Comparison of ENCODE assay signal across 19 cellular contexts in the genomic region with DNA sequence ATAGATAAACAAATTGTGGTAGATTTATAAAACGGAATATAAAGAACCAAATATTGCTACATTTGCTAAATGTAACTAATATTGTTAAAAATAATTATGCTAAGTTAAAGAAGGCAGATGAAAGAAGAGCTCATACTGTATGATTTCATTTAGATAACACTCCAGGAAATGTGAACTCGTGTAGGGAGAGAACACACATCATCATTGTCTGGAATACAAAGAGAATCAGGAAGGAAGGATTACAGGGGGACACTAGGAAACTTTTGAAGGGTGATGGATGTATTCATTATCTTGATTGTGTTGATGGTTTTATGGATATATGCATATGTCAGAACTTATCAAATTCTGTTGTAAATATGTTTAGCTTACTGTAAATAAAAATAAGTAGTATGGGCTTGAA.
A peak's percentile ranks its signal among the peaks of the same experiment; 100 is the strongest.
DNase-seq lines count a peak whose midpoint lies in the region; ATAC-seq, FAIRE-seq and TF ChIP-seq lines count a peak whose summit lies in the region.
"Had no signal": no experiment of that assay in that cellular context is flagged by ENCODE, and none has a peak within 500 bp of the region (broad histone marks: within the 10 kb centered on the region; RNA-seq: fewer than 3 reads in every experiment).

No MANE protein-coding gene starts in this region.

- TF ChIP-seq EP300 in suprapubic skin (IDR thresholded peaks at IDR 0.05) = no peak

- H3K4me3 ChIP-seq in OCI-LY1 (ENCODE audit: low read depth, low read length, poor library complexity, severe bottlenecking) (peak overlapping the region; percentile 43), small intestine (ENCODE audit: low read depth in 1 of 2, low read length in 2 of 2) (no peak overlapping the region), suprapubic skin (no peak overlapping the region)
- H3K4me3 ChIP-seq in CD8-positive, alpha-beta T cell (ENCODE audit: low read depth, low read length) = no peak overlapping the region
- H3K4me3 ChIP-seq: MG63, Peyer's patch had no signal

- H3K9me2 ChIP-seq in OCI-LY1 (ENCODE audit: low read depth, low read length) = no peaks in the 10 kb centered on the region

- H3K79me2 ChIP-seq in OCI-LY1 (ENCODE audit: insufficient read depth, low read length) = no peaks in the 10 kb centered on the region

- H3K36me3 Mint-ChIP-seq in CD8-positive, alpha-beta T cell = no peaks in the 10 kb centered on the region

- H2AFZ ChIP-seq in OCI-LY1 (ENCODE audit: low read length) = peak overlapping the region; percentile 22; the same call in 1 of the 2 replicates

- TF ChIP-seq CTCF in OCI-LY1 (IDR thresholded peaks at IDR 0.05; ENCODE audit: low read length) (no peak), suprapubic skin (IDR thresholded peaks at IDR 0.05) (no peak)
- no peak for TF ChIP-seq CTCF in CD8-positive, alpha-beta T cell (IDR thresholded peaks at IDR 0.05)

- intact Hi-C loops in CD8-positive, alpha-beta T cell (cut with DNase I, micrococcal nuclease) = no loop called here

- no peaks in the 10 kb centered on the region for H3F3A ChIP-seq in OCI-LY1 (ENCODE audit: insufficient read depth, low read length)

- no peaks in the 10 kb centered on the region for H3K27me3 Mint-ChIP-seq in CD8-positive, alpha-beta T cell (ENCODE audit: low read depth)

- no peak for TF ChIP-seq POLR2A in suprapubic skin (IDR thresholded peaks at IDR 0.05)

- FAIRE-seq in small intestine (lab: Jason Lieb, UNC) = peak; percentile 47
- FAIRE-seq: H54, HepG2 had no signal

- peak overlapping the region; percentile 87 for H3K27ac ChIP-seq in OCI-LY1 (ENCODE audit: low read depth, low read length, poor library complexity, severe bottlenecking)
- no peak overlapping the region for H3K27ac ChIP-seq in small intestine (ENCODE audit: low read depth in 1 of 2, low read length in 1 of 2)
- no peak overlapping the region for H3K27ac ChIP-seq in suprapubic skin
- no peak overlapping the region for H3K27ac ChIP-seq in CD8-positive, alpha-beta T cell (ENCODE audit: low read depth, low read length)
- H3K27ac ChIP-seq: C4-2B, Peyer's patch had no signal

- peak overlapping the region; percentile 65 for H3K4me2 ChIP-seq in OCI-LY1 (ENCODE audit: low read length)

- no peak for ATAC-seq in CD8-positive, alpha-beta T cell
- ATAC-seq: HepG2, Right ventricle myocardium inferior had no signal

- H3K9me3 ChIP-seq in OCI-LY1 (ENCODE audit: low read length) (no peaks in the 10 kb centered on the region), small intestine (ENCODE audit: control insufficient read depth, low read depth) (no peaks in the 10 kb centered on the region), suprapubic skin (no peaks in the 10 kb centered on the region)
- no peaks in the 10 kb centered on the region for H3K9me3 ChIP-seq in CD8-positive, alpha-beta T cell (ENCODE audit: low read length)
- H3K9me3 ChIP-seq: Peyer's patch had no signal

- H3K27ac Mint-ChIP-seq in CD8-positive, alpha-beta T cell = no peak overlapping the region
- H3K27ac Mint-ChIP-seq: HFFc6 had no signal

- H3K9me3 Mint-ChIP-seq in CD8-positive, alpha-beta T cell = no peaks in the 10 kb centered on the region
- H3K9me3 Mint-ChIP-seq: HFFc6 had no signal

- WGBS in small intestine, 3 donors = 42 to 56% (median 54%) methylated on average over 2 of the region's 2 CpGs
- 68% methylated on average over 2 of the region's 2 CpGs for WGBS in suprapubic skin

- H3K36me3 ChIP-seq in OCI-LY1 (ENCODE audit: insufficient read depth, low read length) (no peaks in the 10 kb centered on the region), small intestine (ENCODE audit: control insufficient read depth in 2 of 2, insufficient read depth in 2 of 2, low read length in 2 of 2) (no peaks in the 10 kb centered on the region), suprapubic skin (no peaks in the 10 kb centered on the region)
- no peaks in the 10 kb centered on the region for H3K36me3 ChIP-seq in CD8-positive, alpha-beta T cell (ENCODE audit: insufficient read depth, low read length)
- H3K36me3 ChIP-seq: MG63, Peyer's patch had no signal

- H4K20me1 ChIP-seq in OCI-LY1 (ENCODE audit: insufficient read depth, low read length) = no peaks in the 10 kb centered on the region

- CTCF ChIA-PET in CD8-positive, alpha-beta T cell (lab: Charles Lee) = interaction anchor here (0.6 to 1.0 kb wide), 2 partner anchors 105 to 394 kb away, joined by 3 to 4 read pairs; no protein-coding TSS in a partner anchor

- H3K4me1 ChIP-seq in OCI-LY1 (ENCODE audit: insufficient read depth, low read length, severe bottlenecking) (peaks cover 42% of the 10 kb centered on the region), small intestine (ENCODE audit: control insufficient read depth in 2 of 2, insufficient read depth in 1 of 2, low read depth in 1 of 2, low read length in 1 of 2) (no peaks in the 10 kb centered on the region), suprapubic skin (no peaks in the 10 kb centered on the region)
- H3K4me1 ChIP-seq in CD8-positive, alpha-beta T cell (ENCODE audit: insufficient read depth, low read length) = no peaks in the 10 kb centered on the region
- H3K4me1 ChIP-seq: Peyer's patch had no signal

- H3K27me3 ChIP-seq in OCI-LY1 (ENCODE audit: insufficient read depth, low read length) (no peaks in the 10 kb centered on the region), small intestine (ENCODE audit: control insufficient read depth in 2 of 2, insufficient read depth in 2 of 2, low read length in 2 of 2) (no peaks in the 10 kb centered on the region), suprapubic skin (no peaks in the 10 kb centered on the region)
- no peaks in the 10 kb centered on the region for H3K27me3 ChIP-seq in CD8-positive, alpha-beta T cell (ENCODE audit: insufficient read depth, low read length)
- H3K27me3 ChIP-seq: MG63, Peyer's patch had no signal

- no peak overlapping the region; the same call in 1 of the 2 replicates for H3K9ac ChIP-seq in OCI-LY1 (ENCODE audit: low read length)

- no peaks in the 10 kb centered on the region for H3K4me1 Mint-ChIP-seq in CD8-positive, alpha-beta T cell (ENCODE audit: low read depth)

- POLR2A ChIA-PET in CD8-positive, alpha-beta T cell (lab: Charles Lee) = no interaction called here

- peak; percentile 23 for DNase-seq in NCI-H1694 treated with DMSO at 0.1 percent for 48 hours (lab: John Stamatoyannopoulos, UW)
- DNase-seq in NCI-H1694 (lab: John Stamatoyannopoulos, UW) = no peak
- peak; percentile 34 to 46 for DNase-seq in dermis microvascular lymphatic vessel endothelial cell (ENCODE audit: low read depth in 2 of 2)
- no peak for DNase-seq in small intestine
- DNase-seq in suprapubic skin (ENCODE audit: low spot score in 2 of 2) = no peak
- no peak for DNase-seq in CD8-positive, alpha-beta T cell
- DNase-seq in retina = no peak
- DNase-seq: 8988T, COR-L47, HFFc6, MG63, NCI-H1105 treated with DMSO at 0.1 percent for 48 hours, NCI-H1930, Peyer's patch had no signal

- H3K4me3 Mint-ChIP-seq in CD8-positive, alpha-beta T cell = no peak overlapping the region
- H3K4me3 Mint-ChIP-seq: HFFc6 had no signal

Comparison
In these comparisons a context has a peak if more than half of its experiments do, and no peak if none do; other contexts are left out.
1. DNase-seq: peak in NCI-H1694 treated with DMSO at 0.1 percent for 48 hours (single experiment) and dermis microvascular lymphatic vessel endothelial cell (2 of 2); none in NCI-H1694 (single experiment), small intestine (single experiment), suprapubic skin (0 of 2), CD8-positive, alpha-beta T cell (0 of 7) and retina (single experiment).